ENCODE assay signal across 14 cellular contexts in the genomic region with DNA sequence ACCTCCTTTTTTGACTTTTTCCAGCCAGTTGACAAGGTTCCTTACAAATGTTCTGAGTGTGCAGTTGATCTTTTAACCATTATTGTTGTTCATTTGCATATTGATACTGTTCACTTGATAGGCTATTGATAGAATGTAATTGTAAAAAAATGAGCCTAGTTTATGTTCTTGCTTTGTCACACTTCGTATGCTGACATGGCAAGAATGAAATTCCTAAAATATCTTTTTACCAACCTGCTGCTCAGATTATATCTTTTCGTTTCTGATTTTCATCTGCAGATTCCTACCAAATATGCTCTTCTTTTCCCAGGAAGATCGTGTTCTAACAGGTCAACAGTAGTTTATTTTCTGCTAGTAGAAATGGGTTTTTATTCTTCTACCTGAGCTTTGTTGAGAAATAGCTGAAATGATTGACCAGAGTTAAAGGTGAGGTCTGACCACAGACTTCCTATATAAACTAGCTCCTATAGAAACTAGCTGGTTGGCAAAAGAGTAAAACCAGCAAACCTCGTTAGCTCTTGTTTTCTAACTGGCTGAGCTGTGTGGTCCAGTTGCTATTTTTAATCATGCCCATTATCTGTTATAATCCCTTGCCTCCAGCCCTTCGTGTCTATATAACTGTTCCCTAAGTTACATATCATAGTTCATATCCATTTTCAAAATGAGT.
"Had no signal": no experiment of that assay in that cellular context is flagged by ENCODE, and none has a peak within 500 bp of the region (broad histone marks: within the 10 kb centered on the region; RNA-seq: fewer than 3 reads in every experiment).

No MANE protein-coding gene starts in this region.

- ATAC-seq: activated CD4-positive, alpha-beta T cell treated with anti-CD3 and anti-CD28 coated beads for 36 hours; activated CD8-positive, alpha-beta T cell treated with anti-CD3 and anti-CD28 coated beads for 36 hours; gastrocnemius medialis; stimulated activated naive CD8-positive, alpha-beta T cell treated with anti-CD3 and anti-CD28 coated beads, Interleukin-15, Interleukin-2, amounts not matched to agents 100 U/mL and 50 U/mL, for 24 hours had no signal

- H3K4me3 Mint-ChIP-seq: activated CD4-positive, alpha-beta T cell treated with anti-CD3 and anti-CD28 coated beads for 36 hours; activated CD8-positive, alpha-beta T cell treated with anti-CD3 and anti-CD28 coated beads for 36 hours; nephron had no signal

- DNase-seq: activated CD4-positive, alpha-beta T cell treated with anti-CD3 and anti-CD28 coated beads for 36 hours; activated CD8-positive, alpha-beta memory T cell treated with anti-CD3 and anti-CD28 coated beads, Interleukin-2, amount 50 U/mL, for 48 hours; activated CD8-positive, alpha-beta T cell treated with anti-CD3 and anti-CD28 coated beads for 36 hours; activated naive CD4-positive, alpha-beta T cell treated with Interleukin-2 at 50 U/mL for 16 hours; caudate nucleus; colonic mucosa; effector CD8-positive, alpha-beta T cell; gastrocnemius medialis; left ventricle myocardium inferior; stimulated activated CD4-positive, alpha-beta T cell treated with anti-CD3 and anti-CD28 coated beads, Interleukin-4, amount 100 ng/mL, for 1 hour; stimulated activated CD8-positive, alpha-beta memory T cell treated with anti-CD3 and anti-CD28 coated beads, Interleukin-4, amount 100 ng/mL, for 48 hours; stimulated activated naive CD8-positive, alpha-beta T cell treated with anti-CD3 and anti-CD28 coated beads, Interleukin-15, Interleukin-2, amounts not matched to agents 100 U/mL and 50 U/mL, for 24 hours; T1000 had no signal

- H3K27ac Mint-ChIP-seq: activated CD4-positive, alpha-beta T cell treated with anti-CD3 and anti-CD28 coated beads for 36 hours; activated CD8-positive, alpha-beta T cell treated with anti-CD3 and anti-CD28 coated beads for 36 hours; nephron had no signal

- H3K9me3 Mint-ChIP-seq: activated CD8-positive, alpha-beta T cell treated with anti-CD3 and anti-CD28 coated beads for 36 hours; nephron had no signal

- H3K27me3 Mint-ChIP-seq: activated CD4-positive, alpha-beta T cell treated with anti-CD3 and anti-CD28 coated beads for 36 hours; activated CD8-positive, alpha-beta T cell treated with anti-CD3 and anti-CD28 coated beads for 36 hours had no signal

- H3K4me1 Mint-ChIP-seq: activated CD4-positive, alpha-beta T cell treated with anti-CD3 and anti-CD28 coated beads for 36 hours had no signal
